8 cellular contexts compared by ENCODE assay signal in the genomic region with DNA sequence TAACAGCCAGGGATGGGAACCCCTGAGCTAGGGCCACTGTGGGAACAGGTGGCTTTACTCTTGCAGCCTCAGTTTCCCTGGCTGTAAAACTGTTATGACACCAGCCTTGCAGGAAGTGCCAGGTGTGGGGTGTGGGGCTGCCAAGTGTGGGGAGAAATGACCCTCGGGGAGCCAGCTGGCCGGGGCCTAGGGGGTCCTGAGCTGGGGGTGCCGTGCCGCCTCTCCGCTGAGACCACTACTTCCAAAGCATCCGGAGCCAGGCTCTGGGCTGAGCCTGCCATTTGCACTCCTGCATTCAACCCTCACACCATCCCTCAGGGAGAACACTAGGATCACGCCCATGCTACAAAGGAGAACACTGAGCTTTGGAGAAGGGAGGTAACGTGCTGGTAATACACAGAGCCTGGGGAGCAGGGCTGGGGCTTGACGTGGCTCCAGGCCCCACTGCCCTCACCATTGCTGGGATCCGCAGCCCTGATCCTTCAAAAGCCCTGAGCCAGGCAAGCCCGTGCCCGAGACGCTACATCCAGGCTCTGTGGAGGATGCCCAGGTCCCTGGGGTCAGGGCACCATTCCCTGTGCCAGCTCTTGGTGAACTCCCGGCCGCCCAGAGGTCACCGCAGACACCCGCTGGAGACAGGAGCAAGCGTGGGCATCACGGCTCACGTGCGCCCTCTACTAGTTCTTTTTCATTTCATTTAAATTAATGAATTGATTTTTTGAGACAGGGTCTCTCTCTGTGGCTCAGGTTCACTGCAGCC. TPM values are rescaled to one million over a fixed set of nuclear protein-coding genes. Genes with fewer than 3 reads are reported as not detected.
A peak's percentile ranks its signal among the peaks of the same experiment; 100 is the strongest.
DNase-seq lines count a peak whose midpoint lies in the region; ATAC-seq and TF ChIP-seq lines count a peak whose summit lies in the region.

No MANE protein-coding gene starts in this region.

- DNase-seq in EH (ENCODE audit: low read depth) (peak; percentile 59), NCI-H1092 (lab: John Stamatoyannopoulos, UW) (peak; percentile 75), SW480 (ENCODE audit: low spot score) (peak; percentile 59), adipocyte (ENCODE audit: low read depth) (peak; percentile 84), heart right ventricle (peak; percentile 57 to 68), retinal pigment epithelial cell (ENCODE audit: low read depth) (no peak)

- no peak overlapping the region for H3K27ac ChIP-seq in heart right ventricle

- TF ChIP-seq CTCF in heart right ventricle (IDR thresholded peaks at IDR 0.05) = peak; percentile 72 to 88 (median 83)
- peak; percentile 60 for TF ChIP-seq CTCF in retinal pigment epithelial cell (conservative IDR thresholded peaks at IDR 0.05; ENCODE audit: low read depth, low read length)

- ATAC-seq in heart right ventricle (peak; percentile 41 to 74 (median 59)), GM18867 (IDR thresholded peaks at IDR 0.05; ENCODE audit: unreplicated experiment) (no peak), HG03135 (IDR thresholded peaks at IDR 0.05; ENCODE audit: unreplicated experiment) (no peak)

- 44 to 47% methylated on average over 21 of the region's 21 CpGs for WGBS in heart right ventricle, 2 donors

- no peak overlapping the region for H3K9ac ChIP-seq in adipocyte (ENCODE audit: low read length)

- H3K36me3 ChIP-seq in adipocyte (ENCODE audit: control insufficient read depth, insufficient read depth, low read length, severe bottlenecking) (no peaks in the 10 kb centered on the region), heart right ventricle (no peaks in the 10 kb centered on the region)

- H3K27me3 ChIP-seq in adipocyte (replicated peaks; ENCODE audit: control insufficient read depth, insufficient read depth, low read length) (peaks cover 14% of the 10 kb centered on the region), heart right ventricle (peaks cover 0 to 7% (median 0%) of the 10 kb centered on the region in 7 donors)

- intact Hi-C loops in heart right ventricle (cut with DNase I) = loop anchor here (1.0 to 10.0 kb wide), 11 partner anchors 40 to 603 kb away; a partner anchor contains a TSS

- H3K4me3 ChIP-seq in adipocyte (ENCODE audit: low read length) = no peak overlapping the region
- H3K4me3 ChIP-seq in heart right ventricle = no peak overlapping the region
- H3K4me3 ChIP-seq in retinal pigment epithelial cell (ENCODE audit: low read length) = no peak overlapping the region

- H3K4me1 ChIP-seq in adipocyte (ENCODE audit: control insufficient read depth, insufficient read depth, low read length) (peaks cover 5% of the 10 kb centered on the region), heart right ventricle (peaks cover 0 to 35% (median 21%) of the 10 kb centered on the region in 9 donors)

- no peaks in the 10 kb centered on the region for H3K9me3 ChIP-seq in adipocyte (ENCODE audit: control insufficient read depth, low read length)
- H3K9me3 ChIP-seq in heart right ventricle = no peaks in the 10 kb centered on the region

RNA-seq across cellular contexts. Expression of a gene that starts 28.8 kb away (rescaled TPM):
- 1 to 10 TPM in 2 of 10 donors, under 1 TPM in 8; 0.20 to 2.8 (median 0.80) TPM for total RNA-seq in heart right ventricle
- under 1 TPM; 0.22 to 0.51 TPM for polyA plus RNA-seq in heart right ventricle

RNA-seq across cellular contexts. Expression of a gene that starts 33.3 kb away (rescaled TPM):
- total RNA-seq in heart right ventricle = 1 to 10 TPM in 8 of 10 donors, under 1 TPM in 2; 0.56 to 6.5 (median 1.2) TPM
- polyA plus RNA-seq in heart right ventricle = 1 to 10 TPM in 1 of 2 donors, under 1 TPM in 1; 0.87 to 4.4 TPM

Comparison
In these comparisons a context has a peak if more than half of its experiments do, and no peak if none do; other contexts are left out.
1. ATAC-seq: peak in heart right ventricle (8 of 8); none in GM18867 (single experiment) and HG03135 (single experiment).